ENCODE assay signal across 7 cellular contexts in genomic region chr21:34669149-34669879, GRCh38. TPM values are rescaled to one million over a fixed set of nuclear protein-coding genes. Genes with fewer than 3 reads are reported as not detected.
A peak's percentile ranks its signal among the peaks of the same experiment; 100 is the strongest.
DNase-seq lines count a peak whose midpoint lies in the region; ATAC-seq and TF ChIP-seq lines count a peak whose summit lies in the region.

No MANE protein-coding gene starts in this region.

- ATAC-seq in GM19463 (IDR thresholded peaks at IDR 0.05; ENCODE audit: unreplicated experiment) (peak; percentile 49), HG03039 (IDR thresholded peaks at IDR 0.05; ENCODE audit: unreplicated experiment) (no peak)

- no peak for DNase-seq in NT2/D1 (ENCODE audit: low read depth, low spot score)
- DNase-seq in fibroblast of lung (ENCODE audit: low read depth in 2 of 2): no peak
- DNase-seq in retina: peak; percentile 72
- no peak for DNase-seq in NCI-H82 (lab: John Stamatoyannopoulos, UW)
- DNase-seq in NCI-H2107 treated with DMSO at 0.1 percent for 48 hours (lab: John Stamatoyannopoulos, UW; ENCODE audit: unreplicated experiment): no peak

- H3K9ac ChIP-seq in NT2/D1 (ENCODE audit: insufficient read length, low read depth): peak overlapping the region; percentile 77
- no peak overlapping the region for H3K9ac ChIP-seq in fibroblast of lung (ENCODE audit: insufficient read depth, low read length)

- H3K4me3 ChIP-seq in NT2/D1 (ENCODE audit: insufficient read length, low read depth) (peak overlapping the region; percentile 64), fibroblast of lung (replicated peaks in 1 of 4; ENCODE audit: control extremely low read depth in 1 of 4, insufficient read depth in 1 of 4, low read depth in 3 of 4, low read length in 4 of 4) (peak overlapping the region in 2 of 4 experiments; percentile 35 to 59)

- H2AFZ ChIP-seq in fibroblast of lung (ENCODE audit: low read length): no peak overlapping the region

- H3K27me3 ChIP-seq in NT2/D1 (ENCODE audit: insufficient read depth, insufficient read length) (peaks cover 35% of the 10 kb centered on the region), fibroblast of lung (ENCODE audit: control insufficient read depth, insufficient read depth, low read length) (peaks cover 38% of the 10 kb centered on the region)

- TF ChIP-seq CTCF in fibroblast of lung (conservative IDR thresholded peaks at IDR 0.05 in 1 of 2, IDR thresholded peaks at IDR 0.05 in 1 of 2; ENCODE audit: low read depth in 1 of 2, low read length in 2 of 2): no peak

- H3K9me3 ChIP-seq in NT2/D1 (ENCODE audit: insufficient read depth, low read length) (no peaks in the 10 kb centered on the region), fibroblast of lung (ENCODE audit: control insufficient read depth, insufficient read depth, low read depth, low read length) (no peaks in the 10 kb centered on the region)

- no peak overlapping the region for H3K27ac ChIP-seq in fibroblast of lung (ENCODE audit: insufficient read depth, low read length)

- H3K4me1 ChIP-seq in NT2/D1 (ENCODE audit: insufficient read depth, insufficient read length): no peaks in the 10 kb centered on the region
- no peaks in the 10 kb centered on the region for H3K4me1 ChIP-seq in fibroblast of lung (ENCODE audit: control insufficient read depth, extremely low read depth, insufficient read depth, low read length)

- no peaks in the 10 kb centered on the region for H3K79me2 ChIP-seq in fibroblast of lung (ENCODE audit: control insufficient read depth, insufficient read depth, low read length)

- H3K36me3 ChIP-seq in NT2/D1 (ENCODE audit: insufficient read depth, insufficient read length, low read length): no peaks in the 10 kb centered on the region
- no peaks in the 10 kb centered on the region for H3K36me3 ChIP-seq in fibroblast of lung (ENCODE audit: control insufficient read depth, insufficient read depth, low read length)

- H4K20me1 ChIP-seq in fibroblast of lung (ENCODE audit: control insufficient read depth, extremely low read depth, insufficient read depth, low read length): no peaks in the 10 kb centered on the region

- peak overlapping the region; percentile 25 for H3K4me2 ChIP-seq in fibroblast of lung (ENCODE audit: extremely low read depth, insufficient read depth, low read length)

RNA-seq across cellular contexts. Expression of gene CLIC6, which starts 0.5 kb away (rescaled TPM):
- 1.8 and 5.3 TPM in 2 replicates for total RNA-seq in fibroblast of lung
- polyA plus RNA-seq in fibroblast of lung: 2.0 and 2.4 TPM in 2 replicates
- 7.2 and 7.8 TPM in 2 replicates for polyA plus RNA-seq in fibroblast of lung (2012)
- polyA minus RNA-seq in fibroblast of lung (ENCODE audit: low replicate concordance): 1.1 and 2.1 TPM in 2 replicates

RNA-seq across cellular contexts. Expression of gene RCAN1, which starts 54.4 kb away (rescaled TPM):
- 163 and 259 TPM in 2 replicates for total RNA-seq in fibroblast of lung
- polyA plus RNA-seq in fibroblast of lung: 55.9 and 94.8 TPM in 2 replicates
- 53.2 and 85.3 TPM in 2 replicates for polyA plus RNA-seq in fibroblast of lung (2012)
- 17.3 and 22.0 TPM in 2 replicates for polyA minus RNA-seq in fibroblast of lung (ENCODE audit: low replicate concordance)
